Comparison of ENCODE assay signal across 19 cellular contexts in genomic region chr3:195066441-195066841, GRCh38.
A peak's percentile ranks its signal among the peaks of the same experiment; 100 is the strongest.
DNase-seq lines count a peak whose midpoint lies in the region; ATAC-seq, FAIRE-seq and TF ChIP-seq lines count a peak whose summit lies in the region.
"Had no signal": no experiment of that assay in that cellular context is flagged by ENCODE, and none has a peak within 500 bp of the region (broad histone marks: within the 10 kb centered on the region; RNA-seq: fewer than 3 reads in every experiment).

No MANE protein-coding gene starts in this region.

- H3K27ac ChIP-seq in right cardiac atrium (ENCODE audit: low read length) (no peak overlapping the region), heart right ventricle (peak overlapping the region in 1 of 10 donors; percentile 58), kidney (ENCODE audit: low read depth in 2 of 2, low read length in 2 of 2) (no peak overlapping the region), sigmoid colon (no peak overlapping the region)
- H3K27ac ChIP-seq: BLaER1 treated with 17β-estradiol and CSF1 and Interleukin-3, amounts not matched to agents 10 nM and 100 nM; KMS-11 had no signal

- no peak for FAIRE-seq in kidney (lab: Jason Lieb, UNC)
- FAIRE-seq: D721Med, GM12891 had no signal

- intact Hi-C loops in right cardiac atrium (cut with DNase I) (no loop called here), heart right ventricle (cut with DNase I) (no loop called here), kidney (cut with DNase I) (no loop called here), sigmoid colon (cut with DNase I) (no loop called here)

- no peak for TF ChIP-seq POLR2A in sigmoid colon (IDR thresholded peaks at IDR 0.05)

- no peak for TF ChIP-seq EP300 in sigmoid colon (IDR thresholded peaks at IDR 0.05)

- DNase-seq in right cardiac atrium (peak; percentile 22 to 58 (median 37)), heart right ventricle (no peak), kidney (peak; percentile 57), sigmoid colon (peak; percentile 50)
- DNase-seq in activated CD4-positive, alpha-beta T cell treated with anti-CD3 and anti-CD28 coated beads, Interleukin-2, amount 50 U/mL, for 48 hours: no peak
- no peak for DNase-seq in activated naive CD4-positive, alpha-beta T cell treated with anti-CD3 and anti-CD28 coated beads, Interleukin-2, amount 50 U/mL, for 16 hours
- DNase-seq: GOT3, MV-4-11, NCI-H187, NCI-H2107, NCI-H510A, NCI-H748 treated with DMSO at 0.1 percent for 48 hours, SHP77 treated with DMSO at 0.1 percent for 48 hours had no signal

- no peaks in the 10 kb centered on the region for H3K27me3 ChIP-seq in right cardiac atrium (ENCODE audit: control insufficient read depth, insufficient read depth)
- H3K27me3 ChIP-seq in heart right ventricle: no peaks in the 10 kb centered on the region
- no peaks in the 10 kb centered on the region for H3K27me3 ChIP-seq in sigmoid colon

- H3K4me3 ChIP-seq in right cardiac atrium (ENCODE audit: low read length) (no peak overlapping the region), heart right ventricle (no peak overlapping the region), kidney (ENCODE audit: low read length in 2 of 2) (no peak overlapping the region), sigmoid colon (no peak overlapping the region)
- H3K4me3 ChIP-seq: BLaER1 treated with 17β-estradiol and CSF1 and Interleukin-3, amounts not matched to agents 10 nM and 100 nM had no signal

- no peaks in the 10 kb centered on the region for H3K9me3 ChIP-seq in right cardiac atrium (ENCODE audit: control insufficient read depth, low read length)
- H3K9me3 ChIP-seq in heart right ventricle: no peaks in the 10 kb centered on the region
- H3K9me3 ChIP-seq in kidney (ENCODE audit: control insufficient read depth in 1 of 2, low read length in 2 of 2): no peaks in the 10 kb centered on the region
- H3K9me3 ChIP-seq in sigmoid colon: no peaks in the 10 kb centered on the region

- 79% methylated on average over 16 of the region's 16 CpGs for WGBS in right cardiac atrium
- 67 to 81% methylated on average over 16 of the region's 16 CpGs for WGBS in heart right ventricle, 2 donors
- WGBS in sigmoid colon, 2 donors: 98% methylated on average over 16 of the region's 16 CpGs

- TF ChIP-seq CTCF in heart right ventricle (IDR thresholded peaks at IDR 0.05): no peak
- TF ChIP-seq CTCF in kidney (IDR thresholded peaks at IDR 0.05; ENCODE audit: borderline replicate concordance, extremely low read depth, insufficient read depth): no peak
- no peak for TF ChIP-seq CTCF in sigmoid colon (IDR thresholded peaks at IDR 0.05)

- peak in 1 of 2 donors; percentile 27 for ATAC-seq in right cardiac atrium
- no peak for ATAC-seq in heart right ventricle
- no peak for ATAC-seq in HG03045 (IDR thresholded peaks at IDR 0.05; ENCODE audit: unreplicated experiment)
- ATAC-seq: HCT116 had no signal

- H3K4me1 ChIP-seq in right cardiac atrium (ENCODE audit: control insufficient read depth, insufficient read depth, low read length) (no peaks in the 10 kb centered on the region), heart right ventricle (peaks cover 0 to 27% (median 11%) of the 10 kb centered on the region in 9 donors), kidney (ENCODE audit: control insufficient read depth in 1 of 2, insufficient read depth in 1 of 2, low read depth in 1 of 2, low read length in 2 of 2) (no peaks in the 10 kb centered on the region), sigmoid colon (peaks cover 0 to 16% (median 13%) of the 10 kb centered on the region in 4 donors)

- H3K36me3 ChIP-seq in heart right ventricle (peaks cover 0 to 13% (median 0%) of the 10 kb centered on the region in 9 donors), kidney (ENCODE audit: control insufficient read depth in 1 of 2, insufficient read depth in 2 of 2, low read length in 2 of 2) (peaks cover 0 to 2% of the 10 kb centered on the region in 2 donors), sigmoid colon (peaks cover 0 to 19% (median 2%) of the 10 kb centered on the region in 4 donors)

- no peak overlapping the region for H3K9ac ChIP-seq in kidney (ENCODE audit: low read length in 2 of 2)
- H3K9ac ChIP-seq: BLaER1 treated with 17β-estradiol and CSF1 and Interleukin-3, amounts not matched to agents 10 nM and 100 nM; KMS-11 had no signal

Comparison
In these comparisons a context has a peak if more than half of its experiments do, and no peak if none do; other contexts are left out.
1. DNase-seq: peak in right cardiac atrium (3 of 3), kidney (single experiment) and sigmoid colon (single experiment); none in heart right ventricle (0 of 2), activated CD4-positive, alpha-beta T cell treated with anti-CD3 and anti-CD28 coated beads, Interleukin-2, amount 50 U/mL, for 48 hours (0 of 2) and activated naive CD4-positive, alpha-beta T cell treated with anti-CD3 and anti-CD28 coated beads, Interleukin-2, amount 50 U/mL, for 16 hours (single experiment).